Comparison of ENCODE assay signal across 8 cellular contexts in genomic region chr20:25470045-25470444, GRCh38.
DNase-seq lines count a peak whose midpoint lies in the region; ATAC-seq and TF ChIP-seq lines count a peak whose summit lies in the region.

No MANE protein-coding gene starts in this region.

- peak; percentile 68 for ATAC-seq in GM18870 (IDR thresholded peaks at IDR 0.05; ENCODE audit: unreplicated experiment)

- H3K27ac ChIP-seq in WERI-Rb-1 (no peak overlapping the region), fibroblast of lung (ENCODE audit: insufficient read depth, low read length) (no peak overlapping the region)

- no peaks in the 10 kb centered on the region for H4K20me1 ChIP-seq in fibroblast of lung (ENCODE audit: control insufficient read depth, extremely low read depth, insufficient read depth, low read length)

- peak; percentile 34 for TF ChIP-seq CTCF in AG10803 (conservative IDR thresholded peaks at IDR 0.05; ENCODE audit: low read length)
- TF ChIP-seq CTCF in WERI-Rb-1 (IDR thresholded peaks at IDR 0.05; ENCODE audit: low read depth, low read length), result peak; percentile 85
- peak; percentile 13 to 45 for TF ChIP-seq CTCF in fibroblast of lung (conservative IDR thresholded peaks at IDR 0.05 in 1 of 2, IDR thresholded peaks at IDR 0.05 in 1 of 2; ENCODE audit: low read depth in 1 of 2, low read length in 2 of 2)

- H2AFZ ChIP-seq in fibroblast of lung (ENCODE audit: low read length), result no peak overlapping the region

- no peaks in the 10 kb centered on the region for H3K4me1 ChIP-seq in fibroblast of lung (ENCODE audit: control insufficient read depth, extremely low read depth, insufficient read depth, low read length)

- no peaks in the 10 kb centered on the region for H3K79me2 ChIP-seq in fibroblast of lung (ENCODE audit: control insufficient read depth, insufficient read depth, low read length)

- no peak overlapping the region for H3K4me2 ChIP-seq in fibroblast of lung (ENCODE audit: extremely low read depth, insufficient read depth, low read length)

- H3K27me3 ChIP-seq in WERI-Rb-1 (ENCODE audit: insufficient read depth, low read depth, severe bottlenecking) (no peaks in the 10 kb centered on the region), fibroblast of lung (ENCODE audit: control insufficient read depth, insufficient read depth, low read length) (no peaks in the 10 kb centered on the region)

- DNase-seq in AG10803 (ENCODE audit: low read depth) (no peak), HT1080 (ENCODE audit: low read depth) (peak; percentile 48), WERI-Rb-1 (peak; percentile 65), fibroblast of lung (ENCODE audit: low read depth in 2 of 2) (peak; percentile 30 to 44), cortex of kidney (lab: John Stamatoyannopoulos, UW) (no peak), epidermal melanocyte (ENCODE audit: insufficient read length, low spot score) (no peak)
- peak in 2 of 3 experiments; percentile 17 to 47 for DNase-seq in stimulated activated CD4-positive, alpha-beta T cell treated with anti-CD3 and anti-CD28 coated beads, TNF-alpha, amount 100 ng/mL, for 24 hours (ENCODE audit: low read depth in 3 of 3)

- H3K4me3 ChIP-seq in AG10803 (ENCODE audit: low read length) (no peak overlapping the region), WERI-Rb-1 (ENCODE audit: low read depth, low read length) (no peak overlapping the region), fibroblast of lung (replicated peaks in 1 of 4; ENCODE audit: control extremely low read depth in 1 of 4, insufficient read depth in 1 of 4, low read depth in 3 of 4, low read length in 4 of 4) (no peak overlapping the region)

- H3K36me3 ChIP-seq in WERI-Rb-1 (peaks cover 73% of the 10 kb centered on the region), fibroblast of lung (ENCODE audit: control insufficient read depth, insufficient read depth, low read length) (peaks cover 1% of the 10 kb centered on the region)

- H3K9ac ChIP-seq in fibroblast of lung (ENCODE audit: insufficient read depth, low read length), result no peak overlapping the region

- H3K9me3 ChIP-seq in WERI-Rb-1 (ENCODE audit: severe bottlenecking), result no peaks in the 10 kb centered on the region
- no peaks in the 10 kb centered on the region for H3K9me3 ChIP-seq in fibroblast of lung (ENCODE audit: control insufficient read depth, insufficient read depth, low read depth, low read length)

Comparison
In these comparisons a context has a peak if more than half of its experiments do, and no peak if none do; other contexts are left out.
1. DNase-seq: peak in HT1080 (single experiment), WERI-Rb-1 (single experiment), fibroblast of lung (2 of 2) and stimulated activated CD4-positive, alpha-beta T cell treated with anti-CD3 and anti-CD28 coated beads, TNF-alpha, amount 100 ng/mL, for 24 hours (2 of 3); none in AG10803 (single experiment), cortex of kidney (single experiment) and epidermal melanocyte (single experiment).
2. CTCF ChIP-seq: peak in every context shown above with its lines; median percentile 85 in WERI-Rb-1; 34 in AG10803; 29 in fibroblast of lung.